In genomic region chr13:53200498-53201453, GRCh38 we compare ENCODE assay signal across 10 cellular contexts.
A peak's percentile ranks its signal among the peaks of the same experiment; 100 is the strongest.
DNase-seq lines count a peak whose midpoint lies in the region; ATAC-seq and TF ChIP-seq lines count a peak whose summit lies in the region.
"Had no signal": no experiment of that assay in that cellular context is flagged by ENCODE, and none has a peak within 500 bp of the region (broad histone marks: within the 10 kb centered on the region; RNA-seq: fewer than 3 reads in every experiment).

No MANE protein-coding gene starts in this region.

- no peak overlapping the region for H3K4me3 ChIP-seq in cardiac fibroblast (replicated peaks in 1 of 2; ENCODE audit: low read depth in 2 of 2, low read length in 2 of 2)
- H3K4me3 ChIP-seq in kidney epithelial cell (ENCODE audit: low read depth, low read length), result no peak overlapping the region
- no peak overlapping the region for H3K4me3 ChIP-seq in transverse colon

- 53% methylated on average over 73 of the region's 121 CpGs; no CpG with 5 or more reads in 1 of the 2 donors for WGBS in transverse colon (ENCODE audit: low coverage in 1 of 2), 2 donors

- TF ChIP-seq EP300 in transverse colon (IDR thresholded peaks at IDR 0.05; ENCODE audit: low read depth), result no peak

- H3K4me1 ChIP-seq in transverse colon, result no peaks in the 10 kb centered on the region
- H3K4me1 ChIP-seq: Caco-2 had no signal

- no peaks in the 10 kb centered on the region for H3K9me3 ChIP-seq in transverse colon
- H3K9me3 ChIP-seq: Caco-2 had no signal

- H3K4me3 Mint-ChIP-seq in activated naive CD4-positive, alpha-beta T cell treated with anti-CD3 and anti-CD28 coated beads for 36 hours, result no peak overlapping the region

- TF ChIP-seq CTCF in cardiac fibroblast (IDR thresholded peaks at IDR 0.05; ENCODE audit: low read depth, low read length), result peak; percentile 22
- TF ChIP-seq CTCF in kidney epithelial cell (IDR thresholded peaks at IDR 0.05; ENCODE audit: insufficient read depth, low read length, poor library complexity, severe bottlenecking), result peak; percentile 69
- peak; percentile 25 to 59 (median 38) for TF ChIP-seq CTCF in transverse colon (IDR thresholded peaks at IDR 0.05)

- H3K27me3 Mint-ChIP-seq in activated naive CD4-positive, alpha-beta T cell treated with anti-CD3 and anti-CD28 coated beads for 36 hours (ENCODE audit: low read depth), result peaks cover 36% of the 10 kb centered on the region

- no peak overlapping the region for H3K27ac ChIP-seq in transverse colon

- H3K36me3 ChIP-seq in kidney epithelial cell (ENCODE audit: control insufficient read depth, insufficient read depth, low read length), result no peaks in the 10 kb centered on the region
- no peaks in the 10 kb centered on the region for H3K36me3 ChIP-seq in transverse colon

- no peak for ATAC-seq in HG03196 (IDR thresholded peaks at IDR 0.05; ENCODE audit: unreplicated experiment)

- H3K27ac Mint-ChIP-seq in activated naive CD4-positive, alpha-beta T cell treated with anti-CD3 and anti-CD28 coated beads for 36 hours, result no peak overlapping the region

- no peaks in the 10 kb centered on the region for H3K9me3 Mint-ChIP-seq in activated naive CD4-positive, alpha-beta T cell treated with anti-CD3 and anti-CD28 coated beads for 36 hours

- H3K4me1 Mint-ChIP-seq in activated naive CD4-positive, alpha-beta T cell treated with anti-CD3 and anti-CD28 coated beads for 36 hours (ENCODE audit: low read depth), result no peaks in the 10 kb centered on the region

- peaks cover 25% of the 10 kb centered on the region for H3K27me3 ChIP-seq in kidney epithelial cell (ENCODE audit: control insufficient read depth, insufficient read depth, low read length)
- peaks cover 30% of the 10 kb centered on the region for H3K27me3 ChIP-seq in transverse colon

- no peak for TF ChIP-seq POLR2A in transverse colon (IDR thresholded peaks at IDR 0.05)

- peaks cover 2% of the 10 kb centered on the region for H3K36me3 Mint-ChIP-seq in activated naive CD4-positive, alpha-beta T cell treated with anti-CD3 and anti-CD28 coated beads for 36 hours (ENCODE audit: low read depth)

- CTCF ChIA-PET in activated naive CD4-positive, alpha-beta T cell treated with anti-CD3 and anti-CD28 coated beads for 36 hours (lab: Charles Lee), result interaction anchor here (0.5 to 0.6 kb wide), 2 partner anchors 55 to 144 kb away, joined by 3 to 4 read pairs; no protein-coding TSS in a partner anchor

- peak; percentile 9 for DNase-seq in activated naive CD4-positive, alpha-beta T cell treated with anti-CD3 and anti-CD28 coated beads for 36 hours
- DNase-seq in activated naive CD4-positive, alpha-beta T cell treated with anti-CD3 and anti-CD28 coated beads, Interleukin-2, amount 50 U/mL, for 16 hours, result no peak
- peak in 1 of 2 donors; percentile 3 for DNase-seq in cardiac fibroblast (ENCODE audit: low read depth in 2 of 2)
- DNase-seq in kidney epithelial cell (ENCODE audit: low read depth), result no peak
- DNase-seq in transverse colon, result peak; percentile 28
- no peak for DNase-seq in DMS 273 (lab: John Stamatoyannopoulos, UW; ENCODE audit: unreplicated experiment)
- no peak for DNase-seq in NOMO-1 treated with dmso at 0.1 percent for 144 hours (lab: John Stamatoyannopoulos, UW; ENCODE audit: unreplicated experiment)
- DNase-seq: Caco-2, T1000 had no signal

- intact Hi-C loops in activated naive CD4-positive, alpha-beta T cell treated with anti-CD3 and anti-CD28 coated beads for 36 hours (cut with micrococcal nuclease), result no loop called here
- intact Hi-C loops in transverse colon (cut with DNase I; ENCODE audit: low total_unique reads), result no loop called here

- in situ Hi-C loops in transverse colon (cut with MboI; ENCODE audit: low pct_ligation_motif_present in 1 of 4, low pct_unique_long_range_greater_than_20kb in 1 of 4, low sequenced_read_pairs in 3 of 4), result no loop called here

Comparison
In these comparisons a context has a peak if more than half of its experiments do, and no peak if none do; other contexts are left out.
1. DNase-seq: peak in activated naive CD4-positive, alpha-beta T cell treated with anti-CD3 and anti-CD28 coated beads for 36 hours (single experiment) and transverse colon (single experiment); none in activated naive CD4-positive, alpha-beta T cell treated with anti-CD3 and anti-CD28 coated beads, Interleukin-2, amount 50 U/mL, for 16 hours (single experiment), kidney epithelial cell (single experiment), DMS 273 (single experiment) and NOMO-1 treated with dmso at 0.1 percent for 144 hours (single experiment).
2. Peak in every context shown above with its lines, with median percentiles within 50 percentile points of each other: CTCF ChIP-seq.